7 cellular contexts compared by ENCODE assay signal in genomic region chrX:112147206-112147605, GRCh38.
A peak's percentile ranks its signal among the peaks of the same experiment; 100 is the strongest.
DNase-seq lines count a peak whose midpoint lies in the region; ATAC-seq and TF ChIP-seq lines count a peak whose summit lies in the region.

No MANE protein-coding gene starts in this region.

- intact Hi-C loops in mammary epithelial cell (cut with micrococcal nuclease), result no loop called here

- H3K4me3 ChIP-seq in Loucy (ENCODE audit: low read length, poor library complexity, severe bottlenecking) (no peak overlapping the region), mammary epithelial cell (replicated peaks in 1 of 3; ENCODE audit: insufficient read depth in 1 of 3, low read depth in 2 of 3, low read length in 3 of 3) (no peak overlapping the region), parathyroid adenoma (ENCODE audit: low read depth, low read length) (no peak overlapping the region)

- ATAC-seq in GM19035 (IDR thresholded peaks at IDR 0.05; ENCODE audit: unreplicated experiment) (no peak), HG03520 (IDR thresholded peaks at IDR 0.05; ENCODE audit: unreplicated experiment) (no peak), GM18502 (IDR thresholded peaks at IDR 0.05; ENCODE audit: poor library complexity, unreplicated experiment) (no peak)

- H3K27ac ChIP-seq in mammary epithelial cell (ENCODE audit: insufficient read depth, low read depth, low read length) (no peak overlapping the region), parathyroid adenoma (no peak overlapping the region)

- no peaks in the 10 kb centered on the region for H3K36me3 ChIP-seq in Loucy (ENCODE audit: insufficient read depth, low read length)
- H3K36me3 ChIP-seq in mammary epithelial cell (ENCODE audit: insufficient read depth, low read length), result no peaks in the 10 kb centered on the region
- H3K36me3 ChIP-seq in parathyroid adenoma (ENCODE audit: control insufficient read depth, insufficient read depth, low read length), result no peaks in the 10 kb centered on the region

- H3K9ac ChIP-seq in Loucy (ENCODE audit: low read depth, low read length, poor library complexity, severe bottlenecking), result no peak overlapping the region
- no peak overlapping the region for H3K9ac ChIP-seq in mammary epithelial cell (ENCODE audit: insufficient read depth, low read length)
- H3K9ac ChIP-seq in parathyroid adenoma, result no peak overlapping the region

- TF ChIP-seq CTCF in GM12874 (IDR thresholded peaks at IDR 0.05; ENCODE audit: insufficient read depth, low read depth, low read length) (peak; percentile 44; the same call in 1 of the 2 replicates), Loucy (conservative IDR thresholded peaks at IDR 0.05; ENCODE audit: low read length) (peak; percentile 44), mammary epithelial cell (conservative IDR thresholded peaks at IDR 0.05 in 1 of 2, IDR thresholded peaks at IDR 0.05 in 1 of 2; ENCODE audit: extremely low read depth in 1 of 2, insufficient read depth in 1 of 2, low read depth in 1 of 2, low read length in 2 of 2) (peak; percentile 25 to 40), parathyroid adenoma (IDR thresholded peaks at IDR 0.05) (peak; percentile 15)

- H3K9me3 ChIP-seq in Loucy (ENCODE audit: insufficient read depth, low read depth, low read length) (no peaks in the 10 kb centered on the region), mammary epithelial cell (replicated peaks; ENCODE audit: insufficient read depth, low read length) (no peaks in the 10 kb centered on the region), parathyroid adenoma (ENCODE audit: control insufficient read depth, low read length) (no peaks in the 10 kb centered on the region)

- H3K4me2 ChIP-seq in Loucy (ENCODE audit: low read depth, low read length, poor library complexity, severe bottlenecking), result no peak overlapping the region
- H3K4me2 ChIP-seq in mammary epithelial cell (ENCODE audit: insufficient read depth, low read depth, low read length), result no peak overlapping the region
- H3K4me2 ChIP-seq in parathyroid adenoma (ENCODE audit: low read length), result no peak overlapping the region

- dilution Hi-C loops in mammary epithelial cell (cut with HindIII; ENCODE audit: low sequenced_read_pairs), result no loop called here

- H3K79me2 ChIP-seq in Loucy (ENCODE audit: insufficient read depth, low read length) (no peaks in the 10 kb centered on the region), mammary epithelial cell (ENCODE audit: insufficient read depth, low read length) (no peaks in the 10 kb centered on the region), parathyroid adenoma (no peaks in the 10 kb centered on the region)

- no TSS peak for BruUV-seq in mammary epithelial cell (replicated peaks; lab: Mats Ljungman, UMichigan)

- CTCF ChIA-PET in mammary epithelial cell (lab: Charles Lee; ENCODE audit: low non-redundant PET), result no interaction called here

- no peaks in the 10 kb centered on the region for H3K9me2 ChIP-seq in Loucy (replicated peaks; ENCODE audit: low read depth, low read length)

- H4K20me1 ChIP-seq in Loucy (ENCODE audit: insufficient read depth, low read length, poor library complexity, severe bottlenecking) (no peaks in the 10 kb centered on the region), mammary epithelial cell (ENCODE audit: insufficient read depth, low read length) (no peaks in the 10 kb centered on the region)

- in situ Hi-C loops in mammary epithelial cell (cut with MboI; ENCODE audit: low sequenced_read_pairs in 2 of 2), result no loop called here

- DNase-seq in mammary epithelial cell, result no peak

- WGBS in mammary epithelial cell (ENCODE audit: low coverage, missing lambda C conversion rate), result 42% methylated on average over 2 of the region's 2 CpGs

- H3K27me3 ChIP-seq in Loucy (ENCODE audit: insufficient read depth, low read length, poor library complexity, severe bottlenecking) (no peaks in the 10 kb centered on the region), mammary epithelial cell (ENCODE audit: insufficient read depth, low read length) (peaks cover 4% of the 10 kb centered on the region), parathyroid adenoma (ENCODE audit: control insufficient read depth, insufficient read depth, low read length) (no peaks in the 10 kb centered on the region)

- H2AFZ ChIP-seq in Loucy (ENCODE audit: low read length), result no peak overlapping the region
- H2AFZ ChIP-seq in mammary epithelial cell (ENCODE audit: low read depth, low read length), result no peak overlapping the region
- no peak overlapping the region for H2AFZ ChIP-seq in parathyroid adenoma

- H3F3A ChIP-seq in Loucy (ENCODE audit: low read depth), result no peaks in the 10 kb centered on the region

- H3K4me1 ChIP-seq in Loucy (ENCODE audit: insufficient read depth, low read length, poor library complexity, severe bottlenecking) (no peaks in the 10 kb centered on the region), mammary epithelial cell (ENCODE audit: insufficient read depth, low read length) (no peaks in the 10 kb centered on the region), parathyroid adenoma (no peaks in the 10 kb centered on the region)
